ENCODE assay signal across 38 cellular contexts in genomic region chr13:87537946-87538345, GRCh38.
"Had no signal": no experiment of that assay in that cellular context is flagged by ENCODE, and none has a peak within 500 bp of the region (broad histone marks: within the 10 kb centered on the region; RNA-seq: fewer than 3 reads in every experiment).

No MANE protein-coding gene starts in this region.

- H3K36me3 ChIP-seq: adrenal gland, breast epithelium, cardiac muscle cell, colonic mucosa, heart left ventricle, WERI-Rb-1 had no signal

- H3K27ac Mint-ChIP-seq: activated B cell treated with CpG ODN at 0.5 μM for 24 hours; activated CD8-positive, alpha-beta T cell treated with anti-CD3 and anti-CD28 coated beads for 36 hours; activated naive CD4-positive, alpha-beta T cell treated with anti-CD3 and anti-CD28 coated beads for 36 hours; activated naive CD4-positive, alpha-beta T cell treated with anti-CD3 and anti-CD28 coated beads, Interleukin-2, amount 50 U/mL, for 24 hours; activated naive CD8-positive, alpha-beta T cell treated with anti-CD3 and anti-CD28 coated beads for 36 hours; activated naive CD8-positive, alpha-beta T cell treated with anti-CD3 and anti-CD28 coated beads, Interleukin-2, amount 50 U/mL, for 24 hours; activated T-helper 1 cell treated with anti-CD3 and anti-CD28 coated beads, Interleukin-12 subunit alpha, Interleukin-12 subunit beta, Interleukin-2, Interleukin-4 antibody, amounts not matched to agents 30 ng/mL and 10 ng/mL and 1 ng/mL, durations not matched to agents 14 hours and 24 hours and 36 hours; activated T-helper 2 cell treated with anti-CD3 and anti-CD28 coated beads, Interferon-gamma antibody, Interleukin-2, Interleukin-4, amounts not matched to agents 10 μg/mL and 5 μg/mL and 100 μg/mL, durations not matched to agents 14 hours and 24 hours and 36 hours; brain; T-helper 17 cell; T-helper 2 cell treated with Interferon-gamma antibody and Interleukin-4, amounts not matched to agents 5 μg/mL and 100 μg/mL, for 36 hours had no signal

- ATAC-seq: activated CD4-positive, CD25-positive, alpha-beta regulatory T cell treated with anti-CD3 and anti-CD28 coated beads, Interleukin-2, amount 50 U/mL, for 24 hours; activated CD8-positive, alpha-beta T cell treated with anti-CD3 and anti-CD28 coated beads for 36 hours; activated naive CD8-positive, alpha-beta T cell treated with anti-CD3 and anti-CD28 coated beads, Interleukin-2, amount 50 U/mL, for 24 hours; esophagus mucosa; heart left ventricle; T-helper 17 cell had no signal

- DNase-seq: activated B cell treated with CpG ODN at 0.5 μM for 24 hours; activated CD4-positive, alpha-beta T cell treated with anti-CD3 and anti-CD28 coated beads for 48 hours; activated CD4-positive, alpha-beta T cell treated with anti-CD3 and anti-CD28 coated beads, Interleukin-2, amount 50 U/mL, for 1 hour; activated CD4-positive, alpha-beta T cell treated with anti-CD3 and anti-CD28 coated beads, Interleukin-2, amount 50 U/mL, for 48 hours; activated CD8-positive, alpha-beta memory T cell treated with anti-CD3 and anti-CD28 coated beads for 24 hours; activated CD8-positive, alpha-beta T cell treated with anti-CD3 and anti-CD28 coated beads for 36 hours; activated effector memory CD4-positive, alpha-beta T cell treated with anti-CD3 and anti-CD28 coated beads, Interleukin-2, amount 50 U/mL, for 16 hours; activated naive CD4-positive, alpha-beta T cell treated with anti-CD3 and anti-CD28 coated beads for 36 hours; activated naive CD8-positive, alpha-beta T cell treated with anti-CD3 and anti-CD28 coated beads for 36 hours; activated naive CD8-positive, alpha-beta T cell treated with anti-CD3 and anti-CD28 coated beads, Interleukin-2, amount 50 U/mL, for 24 hours; activated T-cell treated with anti-CD3 and anti-CD28 coated beads, Interleukin-2, amount 50 U/mL, for 48 hours; adrenal gland; amygdala; aorta; central memory CD4-positive, alpha-beta T cell; cerebellar nuclear complex; colonic mucosa; effector CD8-positive, alpha-beta T cell; foreskin fibroblast; glutamatergic neuron; heart left ventricle; T-helper 1 cell; T-helper 17 cell; T1000; WERI-Rb-1 had no signal

- H3K4me3 Mint-ChIP-seq: activated B cell treated with CpG ODN at 0.5 μM for 24 hours; activated CD8-positive, alpha-beta T cell treated with anti-CD3 and anti-CD28 coated beads for 36 hours; activated naive CD4-positive, alpha-beta T cell treated with anti-CD3 and anti-CD28 coated beads for 36 hours; activated naive CD4-positive, alpha-beta T cell treated with anti-CD3 and anti-CD28 coated beads, Interleukin-2, amount 50 U/mL, for 24 hours; activated naive CD8-positive, alpha-beta T cell treated with anti-CD3 and anti-CD28 coated beads for 36 hours; activated naive CD8-positive, alpha-beta T cell treated with anti-CD3 and anti-CD28 coated beads, Interleukin-2, amount 50 U/mL, for 24 hours; activated T-helper 1 cell treated with anti-CD3 and anti-CD28 coated beads, Interleukin-12 subunit alpha, Interleukin-12 subunit beta, Interleukin-2, Interleukin-4 antibody, amounts not matched to agents 30 ng/mL and 10 ng/mL and 1 ng/mL, durations not matched to agents 14 hours and 24 hours and 36 hours; brain; T-helper 17 cell; T-helper 2 cell treated with Interferon-gamma antibody and Interleukin-4, amounts not matched to agents 5 μg/mL and 100 μg/mL, for 36 hours had no signal

- H3K4me1 Mint-ChIP-seq: activated B cell treated with CpG ODN at 0.5 μM for 24 hours; activated naive CD4-positive, alpha-beta T cell treated with anti-CD3 and anti-CD28 coated beads, Interleukin-2, amount 50 U/mL, for 24 hours; activated naive CD8-positive, alpha-beta T cell treated with anti-CD3 and anti-CD28 coated beads for 36 hours; activated naive CD8-positive, alpha-beta T cell treated with anti-CD3 and anti-CD28 coated beads, Interleukin-2, amount 50 U/mL, for 24 hours; brain; T-helper 17 cell had no signal

- FAIRE-seq: endometrium, endothelial cell of umbilical vein, frontal cortex had no signal

- H3K9me3 Mint-ChIP-seq: brain had no signal

- H3K27me3 Mint-ChIP-seq: activated B cell treated with CpG ODN at 0.5 μM for 24 hours; activated CD8-positive, alpha-beta T cell treated with anti-CD3 and anti-CD28 coated beads for 36 hours; activated naive CD4-positive, alpha-beta T cell treated with anti-CD3 and anti-CD28 coated beads, Interleukin-2, amount 50 U/mL, for 24 hours; activated naive CD8-positive, alpha-beta T cell treated with anti-CD3 and anti-CD28 coated beads for 36 hours; activated naive CD8-positive, alpha-beta T cell treated with anti-CD3 and anti-CD28 coated beads, Interleukin-2, amount 50 U/mL, for 24 hours; brain; T-helper 17 cell had no signal

- H3K27ac ChIP-seq: adrenal gland, breast epithelium, cardiac muscle cell, colonic mucosa, epithelial cell of prostate, heart left ventricle, WERI-Rb-1 had no signal

- H3K4me3 ChIP-seq: adrenal gland, breast epithelium, cardiac muscle cell, colonic mucosa, heart left ventricle had no signal

- H3K36me3 Mint-ChIP-seq: activated naive CD4-positive, alpha-beta T cell treated with anti-CD3 and anti-CD28 coated beads, Interleukin-2, amount 50 U/mL, for 24 hours; activated naive CD8-positive, alpha-beta T cell treated with anti-CD3 and anti-CD28 coated beads for 36 hours; brain had no signal

- H3K27me3 ChIP-seq: adrenal gland, breast epithelium, cardiac muscle cell, colonic mucosa, heart left ventricle had no signal

- H3K4me1 ChIP-seq: adrenal gland, breast epithelium, colonic mucosa, heart left ventricle had no signal
